Comparison of ENCODE assay signal across 20 cellular contexts in genomic region chr2:229726643-229727042, GRCh38. TPM values are rescaled to one million over a fixed set of nuclear protein-coding genes. Genes with fewer than 3 reads are reported as not detected.
DNase-seq lines count a peak whose midpoint lies in the region; ATAC-seq, FAIRE-seq and TF ChIP-seq lines count a peak whose summit lies in the region.
"Had no signal": no experiment of that assay in that cellular context is flagged by ENCODE, and none has a peak within 500 bp of the region (broad histone marks: within the 10 kb centered on the region; RNA-seq: fewer than 3 reads in every experiment).

No MANE protein-coding gene starts in this region.

- H2BK5ac ChIP-seq in IMR-90 (ENCODE audit: low read depth, low read length, poor library complexity, severe bottlenecking) = peak overlapping the region; percentile 42

- no peak for FAIRE-seq in HepG2 (lab: Jason Lieb, UNC)
- FAIRE-seq: D721Med, GM12892, GM18507, K562 had no signal

- no peak overlapping the region for H3K9ac ChIP-seq in liver (ENCODE audit: low read depth in 1 of 2, low read length in 2 of 2)
- no peak overlapping the region for H3K9ac ChIP-seq in HepG2 (ENCODE audit: insufficient read depth, low read depth, low read length)
- H3K9ac ChIP-seq in IMR-90 (ENCODE audit: low read depth, low read length) = no peak overlapping the region

- intact Hi-C loops in HepG2 (cut with micrococcal nuclease; ENCODE audit: unreplicated experiment) = no loop called here
- intact Hi-C loops in IMR-90 (cut with micrococcal nuclease) = no loop called here
- intact Hi-C loops in adrenal gland (cut with DNase I) = no loop called here
- intact Hi-C loops in right lobe of liver (cut with DNase I) = no loop called here
- intact Hi-C loops in gastrocnemius medialis (cut with DNase I; ENCODE audit: low total_unique reads) = no loop called here

- H4K91ac ChIP-seq in IMR-90 (ENCODE audit: insufficient read depth, low read depth, low read length) = peak overlapping the region; percentile 17; the same call in 1 of the 2 replicates

- peak overlapping the region; percentile 39; the same call in 1 of the 2 replicates for H3K18ac ChIP-seq in IMR-90 (ENCODE audit: low read depth, low read length)

- no peak overlapping the region for H3K14ac ChIP-seq in IMR-90 (replicated peaks; ENCODE audit: low read depth, low read length)

- ATAC-seq in HepG2 (no peak; the same call in 2 of the 3 replicates), IMR-90 (ENCODE audit: low read depth) (no peak), right lobe of liver (peak; percentile 26 to 86 (median 56)), HG02973 (IDR thresholded peaks at IDR 0.05; ENCODE audit: unreplicated experiment) (no peak), gastrocnemius medialis (no peak)
- ATAC-seq: K562 had no signal

- H3K27me3 ChIP-seq in liver (ENCODE audit: control insufficient read depth in 4 of 4, insufficient read depth in 4 of 4, low read length in 3 of 4) (no peaks in the 10 kb centered on the region), HepG2 (ENCODE audit: control insufficient read depth in 1 of 2, insufficient read depth in 2 of 2, low read length in 2 of 2) (0 out of 5 replicates have a peak, but pooled peaks cover 0 to 1% of the 10 kb centered on the region in 2 experiments), IMR-90 (ENCODE audit: control insufficient read depth, insufficient read depth, low read length) (no peaks in the 10 kb centered on the region), adrenal gland (no peaks in the 10 kb centered on the region), right lobe of liver (no peaks in the 10 kb centered on the region), gastrocnemius medialis (peaks cover 0 to 2% (median 0%) of the 10 kb centered on the region in 3 donors)

- H2AFZ ChIP-seq in HepG2 (ENCODE audit: low read length) (no peak overlapping the region), IMR-90 (replicated peaks; ENCODE audit: low read length, poor library complexity) (no peak overlapping the region)

- H3K4me3 ChIP-seq in liver (ENCODE audit: low read depth in 1 of 3, low read length in 3 of 3) (no peak overlapping the region), HepG2 (replicated peaks in 1 of 3; ENCODE audit: insufficient read depth in 1 of 3, low read depth in 2 of 3, low read length in 3 of 3) (no peak overlapping the region), IMR-90 (ENCODE audit: insufficient read depth, low read depth, low read length) (no peak overlapping the region), adrenal gland (no peak overlapping the region), right lobe of liver (no peak overlapping the region), gastrocnemius medialis (no peak overlapping the region)
- H3K4me3 ChIP-seq: K562 had no signal

- H4K20me1 ChIP-seq in HepG2 (ENCODE audit: insufficient read depth, low read length) (no peaks in the 10 kb centered on the region), IMR-90 (ENCODE audit: insufficient read depth, low read length) (no peaks in the 10 kb centered on the region)

- H3K79me1 ChIP-seq in IMR-90 (ENCODE audit: low read depth in 1 of 2, low read length in 2 of 2) = no peaks in the 10 kb centered on the region

- no peaks in the 10 kb centered on the region for H3K79me2 ChIP-seq in HepG2 (ENCODE audit: insufficient read depth, low read length)

- H3K4me2 ChIP-seq in HepG2 (ENCODE audit: low read depth, low read length) = no peak overlapping the region
- H3K4me2 ChIP-seq in IMR-90 (ENCODE audit: low read depth, low read length) = no peak overlapping the region

- H2BK15ac ChIP-seq in IMR-90 (ENCODE audit: low read depth, low read length) = no peak overlapping the region

- H3K4me1 ChIP-seq in liver (ENCODE audit: control insufficient read depth in 4 of 4, insufficient read depth in 4 of 4, low read length in 3 of 4) (peaks cover 0 to 10% (median 5%) of the 10 kb centered on the region in 4 donors), HepG2 (ENCODE audit: insufficient read depth, low read length) (no peaks in the 10 kb centered on the region), IMR-90 (ENCODE audit: control insufficient read depth, insufficient read depth, low read length) (peaks cover 4% of the 10 kb centered on the region; the same call in 1 of the 2 replicates), adrenal gland (replicated peaks in 1 of 2) (peaks cover under 1 to 17% of the 10 kb centered on the region in 2 donors), right lobe of liver (no peaks in the 10 kb centered on the region), gastrocnemius medialis (no peaks in the 10 kb centered on the region)
- H3K4me1 ChIP-seq: Caco-2 had no signal

- POLR2A ChIA-PET in HepG2 (lab: Yijun Ruan, JAX) (no interaction called here), IMR-90 (lab: Charles Lee; ENCODE audit: unreplicated experiment) (no interaction called here)

- no peak for TF ChIP-seq RAD21 in liver (IDR thresholded peaks at IDR 0.05)
- TF ChIP-seq RAD21 in HepG2 (CRISPR knock-in tag; IDR thresholded peaks at IDR 0.05) = no peak
- no peak for TF ChIP-seq RAD21 in IMR-90 (IDR thresholded peaks at IDR 0.05; ENCODE audit: low read length)

- H2BK120ac ChIP-seq in IMR-90 (ENCODE audit: low read depth, low read length) = 0 out of 2 replicates have a peak overlapping the region, but pooled peaks have one; percentile 8

- TF ChIP-seq EP300 in HepG2 (IDR thresholded peaks at IDR 0.05; ENCODE audit: low read depth in 2 of 2, low read length in 2 of 2) (no peak), HepG2 (CRISPR knock-in tag; IDR thresholded peaks at IDR 0.05; ENCODE audit: borderline replicate concordance) (no peak)

- peak overlapping the region; percentile 16; the same call in 1 of the 2 replicates for H2AK5ac ChIP-seq in IMR-90 (ENCODE audit: low read depth, low read length)

- H3K36me3 ChIP-seq in liver (ENCODE audit: control insufficient read depth in 4 of 4, insufficient read depth in 3 of 4, low read depth in 1 of 4, low read length in 3 of 4) = no peaks in the 10 kb centered on the region
- no peaks in the 10 kb centered on the region for H3K36me3 ChIP-seq in HepG2 (replicated peaks in 1 of 2; ENCODE audit: control insufficient read depth in 1 of 2, insufficient read depth in 2 of 2, low read length in 2 of 2)
- no peaks in the 10 kb centered on the region for H3K36me3 ChIP-seq in IMR-90 (ENCODE audit: control insufficient read depth, insufficient read depth, low read length)
- no peaks in the 10 kb centered on the region for H3K36me3 ChIP-seq in adrenal gland (replicated peaks in 1 of 2)
- no peaks in the 10 kb centered on the region for H3K36me3 ChIP-seq in right lobe of liver
- H3K36me3 ChIP-seq in gastrocnemius medialis = no peaks in the 10 kb centered on the region

- BruUV-seq in HepG2 (replicated peaks; lab: Mats Ljungman, UMichigan) (no TSS peak), IMR-90 (replicated peaks; lab: Mats Ljungman, UMichigan) (no TSS peak)

- no peak overlapping the region for H3K27ac ChIP-seq in liver (ENCODE audit: low read depth in 1 of 2, low read length in 2 of 2)
- no peak overlapping the region for H3K27ac ChIP-seq in HepG2 (ENCODE audit: extremely low read length, insufficient read depth, low read length)
- H3K27ac ChIP-seq in IMR-90 (ENCODE audit: insufficient read depth, low read length) = peak overlapping the region; percentile 62; the same call in 1 of the 2 replicates
- peak overlapping the region in 4 of 5 donors; percentile 33 to 87 (median 60) for H3K27ac ChIP-seq in adrenal gland
- H3K27ac ChIP-seq in right lobe of liver = no peak overlapping the region
- no peak overlapping the region for H3K27ac ChIP-seq in gastrocnemius medialis
- H3K27ac ChIP-seq: C4-2B had no signal

- H3K9me3 ChIP-seq in liver (ENCODE audit: control insufficient read depth in 4 of 4, low read length in 3 of 4) (no peaks in the 10 kb centered on the region), HepG2 (ENCODE audit: low read length) (no peaks in the 10 kb centered on the region), IMR-90 (ENCODE audit: control insufficient read depth, insufficient read depth, low read length) (no peaks in the 10 kb centered on the region), adrenal gland (replicated peaks in 1 of 3) (no peaks in the 10 kb centered on the region), right lobe of liver (no peaks in the 10 kb centered on the region), gastrocnemius medialis (no peaks in the 10 kb centered on the region)
- H3K9me3 ChIP-seq: Caco-2 had no signal

- peak overlapping the region in 1 of 2 experiments; percentile 27; a peak in 1 of 4 replicates for H4K8ac ChIP-seq in IMR-90 (ENCODE audit: low read depth in 2 of 2, low read length in 2 of 2)

- no peak overlapping the region for H2BK20ac ChIP-seq in IMR-90 (ENCODE audit: low read depth, low read length)

- DNase-seq in HepG2 (ENCODE audit: low spot score) (no peak), IMR-90 (no peak), adrenal gland (peak in 1 of 7 donors; percentile 44), right lobe of liver (peak in 1 of 3 donors; percentile 84), gastrocnemius medialis (no peak)
- no peak for DNase-seq in central memory CD4-positive, alpha-beta T cell
- DNase-seq: AML-193; Caco-2; CD4-positive, alpha-beta T cell; GDM1; GOT3; H7 had no signal

- TF ChIP-seq POLR2A in HepG2 (IDR thresholded peaks at IDR 0.05; ENCODE audit: insufficient read depth in 1 of 2, low read depth in 2 of 2, low read length in 2 of 2) = no peak
- no peak for TF ChIP-seq POLR2A in IMR-90 (IDR thresholded peaks at IDR 0.05; ENCODE audit: low read depth, low read length)
- TF ChIP-seq POLR2A in adrenal gland (IDR thresholded peaks at IDR 0.05) = no peak
- no peak for TF ChIP-seq POLR2A in right lobe of liver (IDR thresholded peaks at IDR 0.05)
- no peak for TF ChIP-seq POLR2A in gastrocnemius medialis (IDR thresholded peaks at IDR 0.05)

- no peaks in the 10 kb centered on the region for H3K9me1 ChIP-seq in IMR-90 (ENCODE audit: insufficient read depth, low read length)

- in situ Hi-C loops in HepG2 (cut with HindIII; ENCODE audit: extremely low pct_ligation_motif_present, low pct_unique_long_range_greater_than_20kb) = no loop called here
- in situ Hi-C loops in IMR-90 (cut with MboI; ENCODE audit: low sequenced_read_pairs) = no loop called here
- in situ Hi-C loops in gastrocnemius medialis (cut with MboI; ENCODE audit: low sequenced_read_pairs in 4 of 4) = no loop called here

- H2AK9ac ChIP-seq in IMR-90 (replicated peaks; ENCODE audit: low read depth, low read length, poor library complexity) = no peak overlapping the region

- no peak overlapping the region for H3K56ac ChIP-seq in IMR-90 (ENCODE audit: extremely low read depth, insufficient read depth, low read length)

- CTCF ChIA-PET in HepG2 (lab: Yijun Ruan, JAX; ENCODE audit: low intra/inter-chr PET ratio, low total read pairs) = no interaction called here
- CTCF ChIA-PET in IMR-90 (lab: Yijun Ruan, JAX) = interaction anchor here (0.7 kb wide), 1 partner anchor 74 kb away, joined by 3 read pairs; no protein-coding TSS in a partner anchor

- TF ChIP-seq CTCF in liver (IDR thresholded peaks at IDR 0.05; ENCODE audit: low read depth, low read length, missing input control) = no peak
- no peak for TF ChIP-seq CTCF in HepG2 (CRISPR knock-in tag; IDR thresholded peaks at IDR 0.05)
- no peak for TF ChIP-seq CTCF in IMR-90 (conservative IDR thresholded peaks at IDR 0.05; ENCODE audit: low read depth, low read length)
- TF ChIP-seq CTCF in adrenal gland (IDR thresholded peaks at IDR 0.05) = no peak
- TF ChIP-seq CTCF in right lobe of liver (IDR thresholded peaks at IDR 0.05) = no peak
- TF ChIP-seq CTCF in gastrocnemius medialis (IDR thresholded peaks at IDR 0.05 in 4 of 5, conservative IDR thresholded peaks at IDR 0.05 in 1 of 5) = no peak

- H3K4ac ChIP-seq in IMR-90 (ENCODE audit: low read depth, low read length) = no peak overlapping the region

- H4K5ac ChIP-seq in IMR-90 (ENCODE audit: low read depth, low read length) = peak overlapping the region; percentile 38; the same call in 1 of the 2 replicates

- WGBS in liver = 55% methylated on average over 2 of the region's 2 CpGs
- WGBS in HepG2 (ENCODE audit: low lambda C conversion rate) = 44% methylated on average over 2 of the region's 2 CpGs
- WGBS in IMR-90 (ENCODE audit: extremely low coverage in 2 of 2, insufficient read length in 1 of 2), 2 experiments = no CpG with 5 or more reads among the region's 2 CpGs
- WGBS in adrenal gland, 4 donors = 83 to 94% (median 85%) methylated on average over 2 of the region's 2 CpGs
- 40% methylated on average over 1 of the region's 2 CpGs for WGBS in right lobe of liver (ENCODE audit: insufficient coverage, low coverage, low lambda C conversion rate, missing lambda C conversion rate)

- no peak overlapping the region for H3K23ac ChIP-seq in IMR-90 (ENCODE audit: low read depth, low read length)

- dilution Hi-C loops in IMR-90 (cut with HindIII; ENCODE audit: low sequenced_read_pairs, unreplicated experiment) = no loop called here

RNA-seq across cellular contexts. Expression of gene DNER, which starts 12.3 kb away (rescaled TPM):
- not detected for total RNA-seq in liver
- under 1 TPM in 1 of 2 donors, not detected in 1; 0.01 TPM for polyA plus RNA-seq in liver
- total RNA-seq in HepG2 (2016; rRNA removed; fragmentation: Illumina TruSeq; extraction: Trizol) = not detected in 2 replicates
- total RNA-seq in HepG2 (2016; cell fraction: cytosol; rRNA removed; fragmentation: Illumina TruSeq; extraction: Trizol; ENCODE audit: low read depth) = not detected in 2 replicates
- not detected in 2 replicates for total RNA-seq in HepG2 (2016; cell fraction: insoluble cytoplasmic fraction; rRNA removed; fragmentation: Illumina TruSeq; extraction: Trizol)
- not detected in 2 replicates for total RNA-seq in HepG2 (2016; cell fraction: membrane; rRNA removed; fragmentation: Illumina TruSeq; extraction: Trizol)
- total RNA-seq in HepG2 (2016; cell fraction: nucleus; rRNA removed; fragmentation: Illumina TruSeq; extraction: Trizol) = not detected in 2 replicates
- not detected in 2 replicates for polyA plus RNA-seq in HepG2 (2011; rRNA removed)
- polyA plus RNA-seq in HepG2 (2011; cell fraction: cytosol; rRNA removed) = not detected in 2 replicates
- polyA plus RNA-seq in HepG2 (2011; cell fraction: nucleus; rRNA removed) = not detected in 2 replicates
- polyA plus RNA-seq in HepG2 (2012) = not detected in 2 replicates
- not detected in 2 replicates for polyA plus RNA-seq in HepG2 (2016; cell fraction: cytosol; fragmentation: Illumina TruSeq; extraction: Trizol; ENCODE audit: low read depth)
- polyA plus RNA-seq in HepG2 (2016; cell fraction: insoluble cytoplasmic fraction; fragmentation: Illumina TruSeq; extraction: Trizol; ENCODE audit: low read depth) = not detected in 2 replicates
- not detected in 2 replicates for polyA plus RNA-seq in HepG2 (2016; cell fraction: membrane; fragmentation: Illumina TruSeq; extraction: Trizol; ENCODE audit: low read depth)
- not detected in 2 replicates for polyA plus RNA-seq in HepG2 (2016; cell fraction: nucleus; fragmentation: Illumina TruSeq; extraction: Trizol; ENCODE audit: insufficient read depth, low read depth)
- polyA minus RNA-seq in HepG2 (2011; rRNA and poly(A)+ RNA removed; ENCODE audit: low replicate concordance) = 22.4 TPM in 1 of 2 replicates, not detected in the other
- polyA minus RNA-seq in HepG2 (2011; cell fraction: cytosol; rRNA and poly(A)+ RNA removed) = not detected in 2 replicates
- not detected in 2 replicates for polyA minus RNA-seq in HepG2 (2011; cell fraction: nucleus; rRNA and poly(A)+ RNA removed)
- total RNA-seq in IMR-90 (2012; rRNA removed) = under 0.01 TPM in 2 replicates
- polyA plus RNA-seq in IMR-90 (2012; rRNA removed) = 0.14 and 0.20 TPM in 2 replicates
- 0.05 and 0.09 TPM in 2 replicates for polyA plus RNA-seq in IMR-90 (2012; cell fraction: cytosol; rRNA removed)
- 0.08 and 0.10 TPM in 2 replicates for polyA plus RNA-seq in IMR-90 (2012; cell fraction: nucleus; rRNA removed; ENCODE audit: low replicate concordance)
- total RNA-seq in adrenal gland = 100 to 1,000 TPM in 7 of 8 donors, 10 to 100 TPM in 1; 81.2 to 309 (median 200) TPM
- polyA plus RNA-seq in adrenal gland = 100 to 1,000 TPM in 1 of 3 donors, 10 to 100 TPM in 2; 49.2 to 188 (median 56.9) TPM
- total RNA-seq in right lobe of liver = under 1 TPM in 1 of 6 experiments, not detected in 5; 0.13 TPM
- total RNA-seq in gastrocnemius medialis = 1 to 10 TPM in 2 of 4 donors, under 1 TPM in 2; 0.41 to 2.6 (median 1.2) TPM
- total RNA-seq: Caco-2; CD4-positive, alpha-beta T cell; HT-29; K562 had no signal
- polyA plus RNA-seq: K562 had no signal

Comparison
In these comparisons a context has a peak if more than half of its experiments do, and no peak if none do; other contexts are left out.
1. ATAC-seq: peak in right lobe of liver (4 of 4); none in HepG2 (single experiment), IMR-90 (single experiment), HG02973 (single experiment) and gastrocnemius medialis (0 of 2).
2. H3K27ac ChIP-seq: peak in IMR-90 (single experiment) and adrenal gland (4 of 5); none in liver (0 of 2), HepG2 (single experiment), right lobe of liver (0 of 3) and gastrocnemius medialis (0 of 4).
3. RNA of gene DNER, which starts 12.3 kb away (total RNA-seq): 81.2 to 309 TPM in adrenal gland; 0.41 to 2.6 TPM in gastrocnemius medialis, 0.13 TPM in right lobe of liver, not detected in liver, not detected in HepG2 and under 0.01 TPM in IMR-90; every median in the first group is over 10 times any median in the second.